ENCODE assay signal across 1 cellular context in genomic region chr12:95102916-95103671, GRCh38.
A peak's percentile ranks its signal among the peaks of the same experiment; 100 is the strongest.
TF ChIP-seq lines count a peak whose summit lies in the region.

No MANE protein-coding gene starts in this region.

TF ChIP-seq in HEK293, 187 proteins besides CTCF, POLR2A, EP300 and RAD21 (continued from another document and continues in another):
- TF ChIP-seq, protein P1, sequence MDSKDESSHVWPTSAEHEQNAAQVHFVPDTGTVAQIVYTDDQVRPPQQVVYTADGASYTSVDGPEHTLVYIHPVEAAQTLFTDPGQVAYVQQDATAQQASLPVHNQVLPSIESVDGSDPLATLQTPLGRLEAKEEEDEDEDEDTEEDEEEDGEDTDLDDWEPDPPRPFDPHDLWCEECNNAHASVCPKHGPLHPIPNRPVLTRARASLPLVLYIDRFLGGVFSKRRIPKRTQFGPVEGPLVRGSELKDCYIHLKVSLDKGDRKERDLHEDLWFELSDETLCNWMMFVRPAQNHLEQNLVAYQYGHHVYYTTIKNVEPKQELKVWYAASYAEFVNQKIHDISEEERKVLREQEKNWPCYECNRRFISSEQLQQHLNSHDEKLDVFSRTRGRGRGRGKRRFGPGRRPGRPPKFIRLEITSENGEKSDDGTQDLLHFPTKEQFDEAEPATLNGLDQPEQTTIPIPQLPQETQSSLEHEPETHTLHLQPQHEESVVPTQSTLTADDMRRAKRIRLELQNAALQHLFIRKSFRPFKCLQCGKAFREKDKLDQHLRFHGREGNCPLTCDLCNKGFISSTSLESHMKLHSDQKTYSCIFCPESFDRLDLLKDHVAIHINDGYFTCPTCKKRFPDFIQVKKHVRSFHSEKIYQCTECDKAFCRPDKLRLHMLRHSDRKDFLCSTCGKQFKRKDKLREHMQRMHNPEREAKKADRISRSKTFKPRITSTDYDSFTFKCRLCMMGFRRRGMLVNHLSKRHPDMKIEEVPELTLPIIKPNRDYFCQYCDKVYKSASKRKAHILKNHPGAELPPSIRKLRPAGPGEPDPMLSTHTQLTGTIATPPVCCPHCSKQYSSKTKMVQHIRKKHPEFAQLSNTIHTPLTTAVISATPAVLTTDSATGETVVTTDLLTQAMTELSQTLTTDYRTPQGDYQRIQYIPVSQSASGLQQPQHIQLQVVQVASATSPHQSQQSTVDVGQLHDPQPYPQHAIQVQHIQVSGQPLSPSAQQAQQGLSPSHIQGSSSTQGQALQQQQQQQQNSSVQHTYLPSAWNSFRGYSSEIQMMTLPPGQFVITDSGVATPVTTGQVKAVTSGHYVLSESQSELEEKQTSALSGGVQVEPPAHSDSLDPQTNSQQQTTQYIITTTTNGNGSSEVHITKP (tag by site-specific recombination; IDR thresholded peaks at IDR 0.05): peak; percentile 82
- TF ChIP-seq PRDM4 (tag by site-specific recombination; IDR thresholded peaks at IDR 0.05) (peak; percentile 84), ZNF133 (tag by site-specific recombination; IDR thresholded peaks at IDR 0.05) (no peak), ZNF10 (tag by site-specific recombination; IDR thresholded peaks at IDR 0.05) (peak; percentile 96), YY2 (tag by site-specific recombination; IDR thresholded peaks at IDR 0.05) (peak; percentile 73), ZNF391 (tag by site-specific recombination; IDR thresholded peaks at IDR 0.05; ENCODE audit: borderline replicate concordance, low read depth) (no peak; the same call in 1 of the 2 replicates), BCL11A (tag by site-specific recombination; IDR thresholded peaks at IDR 0.05; ENCODE audit: low read depth) (peak; percentile 84; the same call in 1 of the 2 replicates), REST (tag by site-specific recombination; IDR thresholded peaks at IDR 0.05) (peak; percentile 26; the same call in 1 of the 2 replicates), ZNF664 (tag by site-specific recombination; IDR thresholded peaks at IDR 0.05) (peak; percentile 9; the same call in 1 of the 2 replicates), ZFP41 (tag by site-specific recombination; IDR thresholded peaks at IDR 0.05; ENCODE audit: borderline replicate concordance) (no peak), ZNF514 (tag by site-specific recombination; IDR thresholded peaks at IDR 0.05) (no peak), ZNF561 (tag by site-specific recombination; IDR thresholded peaks at IDR 0.05; ENCODE audit: borderline replicate concordance) (peak; percentile 75), ZNF157 (tag by site-specific recombination; IDR thresholded peaks at IDR 0.05) (no peak), ZNF223 (tag by site-specific recombination; IDR thresholded peaks at IDR 0.05) (no peak), ZSCAN23 (tag by site-specific recombination; IDR thresholded peaks at IDR 0.05) (peak; percentile 59; the same call in 1 of the 2 replicates), ZNF2 (tag by site-specific recombination; IDR thresholded peaks at IDR 0.05) (peak; percentile 49; the same call in 1 of the 2 replicates), ZNF394 (tag by site-specific recombination; IDR thresholded peaks at IDR 0.05; ENCODE audit: borderline replicate concordance) (peak; percentile 79; the same call in 1 of the 2 replicates), ZBTB7A (tag by site-specific recombination; IDR thresholded peaks at IDR 0.05; ENCODE audit: low read depth) (no peak), OSR2 (tag by site-specific recombination; IDR thresholded peaks at IDR 0.05) (peak; percentile 96), ZNF768 (tag by site-specific recombination; IDR thresholded peaks at IDR 0.05) (no peak), ZNF426 (tag by site-specific recombination; IDR thresholded peaks at IDR 0.05) (no peak), ZNF610 (tag by site-specific recombination; IDR thresholded peaks at IDR 0.05; ENCODE audit: borderline replicate concordance) (peak; percentile 73), ZNF155 (tag by site-specific recombination; IDR thresholded peaks at IDR 0.05) (no peak), ZXDB (tag by site-specific recombination; IDR thresholded peaks at IDR 0.05) (peak; percentile 94), ZNF274 (IDR thresholded peaks at IDR 0.05; ENCODE audit: low read length) (no peak), ZNF274 (tag by site-specific recombination; IDR thresholded peaks at IDR 0.05; ENCODE audit: borderline replicate concordance) (no peak), KLF16 (tag by site-specific recombination; IDR thresholded peaks at IDR 0.05) (no peak), ZNF692 (tag by site-specific recombination; IDR thresholded peaks at IDR 0.05) (peak; percentile 80), ZNF488 (tag by site-specific recombination; IDR thresholded peaks at IDR 0.05) (no peak), KLF7 (tag by site-specific recombination; IDR thresholded peaks at IDR 0.05; ENCODE audit: borderline replicate concordance) (peak; percentile 70; the same call in 1 of the 2 replicates), ZNF266 (tag by site-specific recombination; IDR thresholded peaks at IDR 0.05; ENCODE audit: low read depth) (no peak), ZSCAN30 (tag by site-specific recombination; IDR thresholded peaks at IDR 0.05) (peak; percentile 89; the same call in 1 of the 2 replicates), ZNF658 (tag by site-specific recombination; IDR thresholded peaks at IDR 0.05) (no peak), MEIS1 (CRISPR knock-in tag; IDR thresholded peaks at IDR 0.05; ENCODE audit: borderline replicate concordance) (no peak), ZNF558 (tag by site-specific recombination; IDR thresholded peaks at IDR 0.05) (peak; percentile 89; the same call in 1 of the 2 replicates), PRDM1 (tag by site-specific recombination; IDR thresholded peaks at IDR 0.05) (no peak), ZNF843 (tag by site-specific recombination; IDR thresholded peaks at IDR 0.05) (peak; percentile 97), ZNF423 (tag by site-specific recombination; IDR thresholded peaks at IDR 0.05) (no peak), GLIS2 (tag by site-specific recombination; IDR thresholded peaks at IDR 0.05) (no peak), ZNF404 (tag by site-specific recombination; IDR thresholded peaks at IDR 0.05) (no peak), ZFP3 (tag by site-specific recombination; IDR thresholded peaks at IDR 0.05; ENCODE audit: low read depth) (no peak), ZNF677 (tag by site-specific recombination; IDR thresholded peaks at IDR 0.05) (no peak), ZNF704 (tag by site-specific recombination; IDR thresholded peaks at IDR 0.05) (no peak), ZBTB1 (tag by site-specific recombination; IDR thresholded peaks at IDR 0.05) (peak; percentile 23; the same call in 1 of the 2 replicates)
- TF ChIP-seq, protein P2, sequence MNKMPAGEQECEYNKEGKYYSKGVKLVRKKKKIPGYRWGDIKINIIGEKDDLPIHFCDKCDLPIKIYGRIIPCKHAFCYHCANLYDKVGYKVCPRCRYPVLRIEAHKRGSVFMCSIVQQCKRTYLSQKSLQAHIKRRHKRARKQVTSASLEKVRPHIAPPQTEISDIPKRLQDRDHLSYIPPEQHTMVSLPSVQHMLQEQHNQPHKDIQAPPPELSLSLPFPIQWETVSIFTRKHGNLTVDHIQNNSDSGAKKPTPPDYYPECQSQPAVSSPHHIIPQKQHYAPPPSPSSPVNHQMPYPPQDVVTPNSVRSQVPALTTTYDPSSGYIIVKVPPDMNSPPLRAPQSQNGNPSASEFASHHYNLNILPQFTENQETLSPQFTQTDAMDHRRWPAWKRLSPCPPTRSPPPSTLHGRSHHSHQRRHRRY (tag by site-specific recombination; IDR thresholded peaks at IDR 0.05): no peak
- TF ChIP-seq, protein P3, sequence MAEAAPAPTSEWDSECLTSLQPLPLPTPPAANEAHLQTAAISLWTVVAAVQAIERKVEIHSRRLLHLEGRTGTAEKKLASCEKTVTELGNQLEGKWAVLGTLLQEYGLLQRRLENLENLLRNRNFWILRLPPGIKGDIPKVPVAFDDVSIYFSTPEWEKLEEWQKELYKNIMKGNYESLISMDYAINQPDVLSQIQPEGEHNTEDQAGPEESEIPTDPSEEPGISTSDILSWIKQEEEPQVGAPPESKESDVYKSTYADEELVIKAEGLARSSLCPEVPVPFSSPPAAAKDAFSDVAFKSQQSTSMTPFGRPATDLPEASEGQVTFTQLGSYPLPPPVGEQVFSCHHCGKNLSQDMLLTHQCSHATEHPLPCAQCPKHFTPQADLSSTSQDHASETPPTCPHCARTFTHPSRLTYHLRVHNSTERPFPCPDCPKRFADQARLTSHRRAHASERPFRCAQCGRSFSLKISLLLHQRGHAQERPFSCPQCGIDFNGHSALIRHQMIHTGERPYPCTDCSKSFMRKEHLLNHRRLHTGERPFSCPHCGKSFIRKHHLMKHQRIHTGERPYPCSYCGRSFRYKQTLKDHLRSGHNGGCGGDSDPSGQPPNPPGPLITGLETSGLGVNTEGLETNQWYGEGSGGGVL (tag by site-specific recombination; IDR thresholded peaks at IDR 0.05): peak; percentile 83
- TF ChIP-seq, protein P4, sequence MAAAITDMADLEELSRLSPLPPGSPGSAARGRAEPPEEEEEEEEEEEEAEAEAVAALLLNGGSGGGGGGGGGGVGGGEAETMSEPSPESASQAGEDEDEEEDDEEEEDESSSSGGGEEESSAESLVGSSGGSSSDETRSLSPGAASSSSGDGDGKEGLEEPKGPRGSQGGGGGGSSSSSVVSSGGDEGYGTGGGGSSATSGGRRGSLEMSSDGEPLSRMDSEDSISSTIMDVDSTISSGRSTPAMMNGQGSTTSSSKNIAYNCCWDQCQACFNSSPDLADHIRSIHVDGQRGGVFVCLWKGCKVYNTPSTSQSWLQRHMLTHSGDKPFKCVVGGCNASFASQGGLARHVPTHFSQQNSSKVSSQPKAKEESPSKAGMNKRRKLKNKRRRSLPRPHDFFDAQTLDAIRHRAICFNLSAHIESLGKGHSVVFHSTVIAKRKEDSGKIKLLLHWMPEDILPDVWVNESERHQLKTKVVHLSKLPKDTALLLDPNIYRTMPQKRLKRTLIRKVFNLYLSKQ (tag by site-specific recombination; IDR thresholded peaks at IDR 0.05; ENCODE audit: borderline replicate concordance): no peak
